20 cellular contexts compared by ENCODE assay signal in genomic region chr1:167648252-167648849, GRCh38. TPM values are rescaled to one million over a fixed set of nuclear protein-coding genes. Genes with fewer than 3 reads are reported as not detected.
DNase-seq lines count a peak whose midpoint lies in the region; ATAC-seq, FAIRE-seq and TF ChIP-seq lines count a peak whose summit lies in the region.
"Had no signal": no experiment of that assay in that cellular context is flagged by ENCODE, and none has a peak within 500 bp of the region (broad histone marks: within the 10 kb centered on the region; RNA-seq: fewer than 3 reads in every experiment).

No MANE protein-coding gene starts in this region.

- H3K9me3 ChIP-seq in heart left ventricle, result no peaks in the 10 kb centered on the region
- H3K9me3 ChIP-seq in skeletal muscle tissue (ENCODE audit: control insufficient read depth in 3 of 3, low read length in 3 of 3), result no peaks in the 10 kb centered on the region
- no peaks in the 10 kb centered on the region for H3K9me3 ChIP-seq in vagina
- H3K9me3 ChIP-seq in small intestine (ENCODE audit: control insufficient read depth, low read depth), result no peaks in the 10 kb centered on the region
- H3K9me3 ChIP-seq: thoracic aorta had no signal

- H3K9me3 Mint-ChIP-seq in activated CD4-positive, alpha-beta T cell treated with anti-CD3 and anti-CD28 coated beads, Interleukin-2, amount 10 ng/mL, durations not matched to agents 7 days and 5 days, result no peaks in the 10 kb centered on the region
- H3K9me3 Mint-ChIP-seq: neural progenitor cell had no signal

- 55 to 74% (median 65%) methylated on average over 5 of the region's 5 CpGs for WGBS in heart left ventricle, 4 donors
- WGBS in small intestine, 3 donors, result 73 to 88% (median 84%) methylated on average over 5 of the region's 5 CpGs

- intact Hi-C loops in heart left ventricle (cut with DNase I), result loop anchor here in 1 of 10 donors (2.0 kb wide), 1 partner anchor 18 kb away; the partner anchor contains the start of gene RCSD1
- intact Hi-C loops in vagina (cut with DNase I), result no loop called here

- no peak for DNase-seq in activated CD4-positive, alpha-beta T cell treated with anti-CD3 and anti-CD28 coated beads, Interleukin-2, amount 10 ng/mL, durations not matched to agents 7 days and 5 days
- no peak for DNase-seq in activated CD4-positive, alpha-beta T cell treated with anti-CD3 and anti-CD28 coated beads for 48 hours
- DNase-seq in NB4 (ENCODE audit: low read depth), result peak; percentile 24
- peak in 2 of 5 donors; percentile 40 to 47 for DNase-seq in heart left ventricle
- no peak for DNase-seq in vagina (ENCODE audit: extremely low spot score in 2 of 2)
- no peak for DNase-seq in small intestine
- DNase-seq: activated CD4-positive, alpha-beta T cell treated with anti-CD3 and anti-CD28 coated beads for 36 hours; cerebellar nuclear complex; NCI-H1092 had no signal

- peaks cover 59% of the 10 kb centered on the region for H3K36me3 Mint-ChIP-seq in activated CD4-positive, alpha-beta T cell treated with anti-CD3 and anti-CD28 coated beads, Interleukin-2, amount 10 ng/mL, durations not matched to agents 7 days and 5 days (ENCODE audit: low read depth)
- H3K36me3 Mint-ChIP-seq: neural progenitor cell had no signal

- H3K4me3 Mint-ChIP-seq in activated CD4-positive, alpha-beta T cell treated with anti-CD3 and anti-CD28 coated beads, Interleukin-2, amount 10 ng/mL, durations not matched to agents 7 days and 5 days, result no peak overlapping the region
- H3K4me3 Mint-ChIP-seq: activated CD4-positive, alpha-beta T cell treated with anti-CD3 and anti-CD28 coated beads for 36 hours; neural progenitor cell had no signal

- H3K27me3 ChIP-seq in heart left ventricle (no peaks in the 10 kb centered on the region), skeletal muscle tissue (ENCODE audit: control insufficient read depth in 3 of 3, insufficient read depth in 3 of 3, low read length in 3 of 3) (no peaks in the 10 kb centered on the region), vagina (no peaks in the 10 kb centered on the region), small intestine (ENCODE audit: control insufficient read depth in 2 of 2, insufficient read depth in 2 of 2, low read length in 2 of 2) (no peaks in the 10 kb centered on the region)
- H3K27me3 ChIP-seq: hepatocyte, neural progenitor cell had no signal

- H3K36me3 ChIP-seq in heart left ventricle, result peaks cover 0 to 19% (median 0%) of the 10 kb centered on the region in 9 donors
- peaks cover 0 to 3% (median 3%) of the 10 kb centered on the region in 3 donors for H3K36me3 ChIP-seq in skeletal muscle tissue (ENCODE audit: control insufficient read depth in 3 of 3, insufficient read depth in 3 of 3, low read length in 3 of 3)
- H3K36me3 ChIP-seq in vagina, result no peaks in the 10 kb centered on the region
- H3K36me3 ChIP-seq in small intestine (ENCODE audit: control insufficient read depth in 2 of 2, insufficient read depth in 2 of 2, low read length in 2 of 2), result peaks cover 0 to 3% of the 10 kb centered on the region in 2 donors
- H3K36me3 ChIP-seq: neural progenitor cell, thoracic aorta had no signal

- FAIRE-seq in small intestine (lab: Jason Lieb, UNC), result no peak
- FAIRE-seq: HTR-8/SVneo had no signal

- TF ChIP-seq POLR2A in NB4 (IDR thresholded peaks at IDR 0.05; ENCODE audit: extremely low read depth, insufficient read length), result no peak
- TF ChIP-seq POLR2A in heart left ventricle (IDR thresholded peaks at IDR 0.05), result no peak
- no peak for TF ChIP-seq POLR2A in vagina (IDR thresholded peaks at IDR 0.05)

- no peak overlapping the region for H3K9ac ChIP-seq in skeletal muscle tissue (ENCODE audit: low read depth in 1 of 3, low read length in 3 of 3)
- H3K9ac ChIP-seq: neural progenitor cell had no signal

- H3K27ac ChIP-seq in heart left ventricle (peak overlapping the region; percentile 27 to 88 (median 76)), skeletal muscle tissue (ENCODE audit: low read depth, low read length) (peak overlapping the region; percentile 80), vagina (no peak overlapping the region), small intestine (ENCODE audit: low read depth in 1 of 2, low read length in 1 of 2) (peak overlapping the region in 1 of 2 donors; percentile 3)
- H3K27ac ChIP-seq: hepatocyte, neural progenitor cell, thoracic aorta had no signal

- TF ChIP-seq CTCF in NB4 (IDR thresholded peaks at IDR 0.05; ENCODE audit: low read depth, low read length) (no peak), heart left ventricle (IDR thresholded peaks at IDR 0.05) (no peak), vagina (IDR thresholded peaks at IDR 0.05) (no peak)

- POLR2A ChIA-PET in activated CD4-positive, alpha-beta T cell treated with anti-CD3 and anti-CD28 coated beads, Interleukin-2, amount 10 ng/mL, durations not matched to agents 7 days and 5 days (lab: Charles Lee), result no interaction called here

- H3K4me3 ChIP-seq in NB4 (ENCODE audit: low read depth, low read length), result no peak overlapping the region
- no peak overlapping the region for H3K4me3 ChIP-seq in heart left ventricle
- H3K4me3 ChIP-seq in skeletal muscle tissue (ENCODE audit: low read length in 3 of 3), result no peak overlapping the region
- no peak overlapping the region for H3K4me3 ChIP-seq in vagina
- no peak overlapping the region for H3K4me3 ChIP-seq in small intestine (ENCODE audit: low read depth in 1 of 2, low read length in 2 of 2)
- H3K4me3 ChIP-seq: hepatocyte, neural progenitor cell, skin epidermis, thoracic aorta had no signal

- H3K27ac Mint-ChIP-seq in activated CD4-positive, alpha-beta T cell treated with anti-CD3 and anti-CD28 coated beads, Interleukin-2, amount 10 ng/mL, durations not matched to agents 7 days and 5 days, result peak overlapping the region; percentile 76

- H3K4me1 ChIP-seq in heart left ventricle (peaks cover 17 to 95% (median 72%) of the 10 kb centered on the region in 12 donors), skeletal muscle tissue (ENCODE audit: control insufficient read depth in 3 of 3, insufficient read depth in 3 of 3, low read length in 3 of 3) (peaks cover 62 to 66% (median 65%) of the 10 kb centered on the region in 3 donors), vagina (peaks cover 31% of the 10 kb centered on the region), small intestine (ENCODE audit: control insufficient read depth in 2 of 2, insufficient read depth in 1 of 2, low read depth in 1 of 2, low read length in 1 of 2) (peaks cover 2 to 14% of the 10 kb centered on the region in 2 donors)

- no peaks in the 10 kb centered on the region for H3K27me3 Mint-ChIP-seq in activated CD4-positive, alpha-beta T cell treated with anti-CD3 and anti-CD28 coated beads, Interleukin-2, amount 10 ng/mL, durations not matched to agents 7 days and 5 days
- H3K27me3 Mint-ChIP-seq: activated CD4-positive, alpha-beta T cell treated with anti-CD3 and anti-CD28 coated beads for 36 hours had no signal

- CTCF ChIA-PET in activated CD4-positive, alpha-beta T cell treated with anti-CD3 and anti-CD28 coated beads, Interleukin-2, amount 10 ng/mL, durations not matched to agents 7 days and 5 days (lab: Charles Lee), result interaction anchor here (1.0 to 2.5 kb wide), 2 partner anchors 11 to 18 kb away, joined by 3 to 10 read pairs; no protein-coding TSS in a partner anchor

- H3K4me1 Mint-ChIP-seq in activated CD4-positive, alpha-beta T cell treated with anti-CD3 and anti-CD28 coated beads, Interleukin-2, amount 10 ng/mL, durations not matched to agents 7 days and 5 days, result peaks cover 76% of the 10 kb centered on the region

- ATAC-seq in heart left ventricle (peak in 3 of 4 donors; percentile 21 to 23 (median 23)), HG03520 (IDR thresholded peaks at IDR 0.05; ENCODE audit: unreplicated experiment) (no peak)
- ATAC-seq: HCT116, Panc1 had no signal

RNA-seq across cellular contexts. Expression of gene RCSD1, which starts 18.3 kb away (rescaled TPM):
- 100 to 1,000 TPM; 152 to 157 TPM for total RNA-seq in activated CD4-positive, alpha-beta T cell treated with anti-CD3 and anti-CD28 coated beads, Interleukin-2, amount 10 ng/mL, durations not matched to agents 7 days and 5 days
- total RNA-seq in heart left ventricle, result 10 to 100 TPM; 25.0 to 51.5 (median 38.1) TPM
- polyA plus RNA-seq in heart left ventricle, result 10 to 100 TPM; 14.1 to 14.2 TPM
- total RNA-seq in skeletal muscle tissue, result 45.9 TPM
- total RNA-seq in vagina, result 11.5 TPM
- 10 to 100 TPM in 1 of 3 donors, 1 to 10 TPM in 2; 2.0 to 14.1 (median 9.1) TPM for polyA plus RNA-seq in small intestine
- total RNA-seq: A673, epithelial cell of proximal tubule had no signal
